ENCODE assay signal across 20 cellular contexts in the genomic region with DNA sequence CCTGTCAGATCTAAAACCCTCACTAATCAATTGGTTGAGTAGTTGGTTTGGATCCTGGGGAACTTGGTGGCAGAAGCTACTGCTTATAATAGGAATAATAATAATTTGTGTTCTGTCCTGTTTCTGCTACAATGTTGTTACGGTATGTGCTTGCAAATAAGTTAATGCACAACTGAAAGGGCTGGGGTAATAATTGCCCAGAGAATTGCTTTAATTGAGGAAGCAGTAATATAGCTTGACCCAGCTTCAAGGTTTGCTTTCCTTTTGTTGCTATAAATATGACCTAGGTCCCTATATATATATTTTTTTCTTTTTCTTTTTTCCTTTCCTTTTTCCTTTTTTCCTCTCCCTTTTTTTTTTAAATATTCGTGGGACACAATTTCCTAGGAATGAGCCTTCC.
"Had no signal": no experiment of that assay in that cellular context is flagged by ENCODE, and none has a peak within 500 bp of the region (broad histone marks: within the 10 kb centered on the region; RNA-seq: fewer than 3 reads in every experiment).

No MANE protein-coding gene starts in this region.

- H3K36me3 ChIP-seq: colonic mucosa, esophagus squamous epithelium, gastrocnemius medialis, heart right ventricle, left lung, lower lobe of right lung had no signal

- ATAC-seq: effector memory CD8-positive, alpha-beta T cell; esophagus mucosa; gastrocnemius medialis; heart right ventricle; left cardiac atrium; left lung; left ventricle myocardium superior; lower lobe of right lung had no signal

- H3K9me3 ChIP-seq: colonic mucosa, esophagus squamous epithelium, gastrocnemius medialis, heart right ventricle, left lung, lower lobe of right lung had no signal

- H3K4me1 ChIP-seq: colonic mucosa, esophagus squamous epithelium, gastrocnemius medialis, heart right ventricle, left lung, lower lobe of right lung had no signal

- DNase-seq: colonic mucosa; cortex of kidney; effector CD8-positive, alpha-beta T cell; effector memory CD8-positive, alpha-beta T cell; endodermal cell; erythroblast; esophagus squamous epithelium; foreskin fibroblast; foreskin melanocyte; gastrocnemius medialis; glutamatergic neuron; head of caudate nucleus; heart right ventricle; hippocampal formation; left cardiac atrium; left lung; left ventricle myocardium superior; lower lobe of right lung; mesenchymal stem cell had no signal

- H3K4me3 ChIP-seq: colonic mucosa, esophagus squamous epithelium, gastrocnemius medialis, heart right ventricle, left lung, lower lobe of right lung had no signal
